In genomic region chr17:21125862-21126261, GRCh38 we compare ENCODE assay signal across 8 cellular contexts. TPM values are rescaled to one million over a fixed set of nuclear protein-coding genes. Genes with fewer than 3 reads are reported as not detected.
DNase-seq lines count a peak whose midpoint lies in the region; ATAC-seq lines count a peak whose summit lies in the region.

No MANE protein-coding gene starts in this region.

- H3K36me3 Mint-ChIP-seq in dendritic cell treated with granulocyte-macrophage colony-stimulating factor and Interleukin-4, amounts not matched to agents 40 ng/mL and 50 ng/mL, for 4 days (ENCODE audit: low read depth): peaks cover 11% of the 10 kb centered on the region

- DNase-seq in HAP-1 (ENCODE audit: low spot score in 2 of 2) (no peak), T-helper 2 cell (peak; percentile 8 to 87 (median 66)), dedifferentiated amniotic fluid mesenchymal stem cell (ENCODE audit: extremely low spot score) (no peak), H4 (ENCODE audit: low spot score) (no peak), NCI-H187 treated with DMSO at 0.1 percent for 48 hours (lab: John Stamatoyannopoulos, UW) (no peak)
- peak; percentile 30 to 64 for DNase-seq in stimulated activated CD4-positive, alpha-beta T cell treated with anti-CD3 and anti-CD28 coated beads, Interleukin-4, amount 100 ng/mL, for 4 hours

- peaks cover 43% of the 10 kb centered on the region for H3K4me1 Mint-ChIP-seq in dendritic cell treated with granulocyte-macrophage colony-stimulating factor and Interleukin-4, amounts not matched to agents 40 ng/mL and 50 ng/mL, for 4 days (ENCODE audit: low read depth)

- H3K27me3 ChIP-seq in HAP-1 (ENCODE audit: low read depth): no peaks in the 10 kb centered on the region

- peak overlapping the region; percentile 65; the same call in 1 of the 2 replicates for H3K4me3 ChIP-seq in HAP-1

- in situ Hi-C loops in HAP-1 (cut with MboI; ENCODE audit: low sequenced_read_pairs): no loop called here

- peaks cover 17% of the 10 kb centered on the region for H3K4me1 ChIP-seq in HAP-1

- H3K36me3 ChIP-seq in HAP-1 (replicated peaks): no peaks in the 10 kb centered on the region

- peak overlapping the region; percentile 98 for H3K27ac Mint-ChIP-seq in dendritic cell treated with granulocyte-macrophage colony-stimulating factor and Interleukin-4, amounts not matched to agents 40 ng/mL and 50 ng/mL, for 4 days

- no peaks in the 10 kb centered on the region for H3K9me3 ChIP-seq in HAP-1

- H3K4me3 Mint-ChIP-seq in dendritic cell treated with granulocyte-macrophage colony-stimulating factor and Interleukin-4, amounts not matched to agents 40 ng/mL and 50 ng/mL, for 4 days: peak overlapping the region; percentile 85

- no peaks in the 10 kb centered on the region for H3K27me3 Mint-ChIP-seq in dendritic cell treated with granulocyte-macrophage colony-stimulating factor and Interleukin-4, amounts not matched to agents 40 ng/mL and 50 ng/mL, for 4 days

- no peak for ATAC-seq in GM21737 (IDR thresholded peaks at IDR 0.05; ENCODE audit: unreplicated experiment)

- no peaks in the 10 kb centered on the region for H3K9me3 Mint-ChIP-seq in dendritic cell treated with granulocyte-macrophage colony-stimulating factor and Interleukin-4, amounts not matched to agents 40 ng/mL and 50 ng/mL, for 4 days

- intact Hi-C loops in dendritic cell treated with granulocyte-macrophage colony-stimulating factor and Interleukin-4, amounts not matched to agents 40 ng/mL and 50 ng/mL, for 4 days (cut with micrococcal nuclease): loop anchor here (2.0 to 5.0 kb wide), 3 partner anchors 84 to 159 kb away; partner anchors contain the start of genes MAP2K3, TMEM11 and USP22

RNA-seq across cellular contexts. Expression of gene DHRS7B, which starts 0.9 kb away (rescaled TPM):
- 16.2 and 37.0 TPM in 2 replicates for total RNA-seq in H4 (2014; rRNA removed; shearing (Covaris generic))

Comparison
In these comparisons a context has a peak if more than half of its experiments do, and no peak if none do; other contexts are left out.
1. DNase-seq: peak in T-helper 2 cell (5 of 5) and stimulated activated CD4-positive, alpha-beta T cell treated with anti-CD3 and anti-CD28 coated beads, Interleukin-4, amount 100 ng/mL, for 4 hours (2 of 2); none in HAP-1 (0 of 2), dedifferentiated amniotic fluid mesenchymal stem cell (single experiment), H4 (single experiment) and NCI-H187 treated with DMSO at 0.1 percent for 48 hours (single experiment).